8 cellular contexts compared by ENCODE assay signal in genomic region chr14:91835197-91835919, GRCh38. TPM values are rescaled to one million over a fixed set of nuclear protein-coding genes. Genes with fewer than 3 reads are reported as not detected.
DNase-seq lines count a peak whose midpoint lies in the region; ATAC-seq and TF ChIP-seq lines count a peak whose summit lies in the region.

No MANE protein-coding gene starts in this region.

- no peak for TF ChIP-seq EP300 in stomach (IDR thresholded peaks at IDR 0.05)

- no peak overlapping the region for H3K27ac ChIP-seq in iPS DF 6.9 (ENCODE audit: low read length)
- peak overlapping the region; percentile 88 to 96 (median 92) for H3K27ac ChIP-seq in stomach

- peaks cover 5% of the 10 kb centered on the region for H3K36me3 Mint-ChIP-seq in T-helper 17 cell (ENCODE audit: low read depth)

- no peaks in the 10 kb centered on the region for H3K27me3 Mint-ChIP-seq in T-helper 17 cell

- no peak for TF ChIP-seq CTCF in stomach (IDR thresholded peaks at IDR 0.05)

- no peak for DNase-seq in H7
- peak in 2 of 3 donors; percentile 10 to 13 for DNase-seq in T-helper 17 cell
- no peak for DNase-seq in iPS DF 6.9 (ENCODE audit: low read depth, low spot score)
- peak; percentile 34 for DNase-seq in stomach
- DNase-seq in iPS-NIHi7 (ENCODE audit: extremely low spot score) = no peak
- no peak for DNase-seq in NCI-H446 treated with DMSO at 0.1 percent for 48 hours (lab: John Stamatoyannopoulos, UW)

- peak overlapping the region; percentile 91 for H3K4me3 Mint-ChIP-seq in T-helper 17 cell

- H3K4me1 Mint-ChIP-seq in T-helper 17 cell = peaks cover 41% of the 10 kb centered on the region

- intact Hi-C loops in stomach (cut with DNase I; ENCODE audit: low total_unique reads) = no loop called here

- WGBS in iPS DF 6.9 (ENCODE audit: insufficient coverage, insufficient read length) = no CpG with 5 or more reads among the region's 19 CpGs
- 4 to 24% (median 4%) methylated on average over 5 to 19 of the region's 19 CpGs for WGBS in stomach, 5 donors

- no peaks in the 10 kb centered on the region for H3K4me1 ChIP-seq in iPS DF 6.9 (ENCODE audit: control insufficient read depth, insufficient read depth, low read length)
- peaks cover 17 to 56% (median 30%) of the 10 kb centered on the region in 4 donors for H3K4me1 ChIP-seq in stomach

- no peaks in the 10 kb centered on the region for H3K36me3 ChIP-seq in H7 (replicated peaks; ENCODE audit: control insufficient read depth, insufficient read depth, low read length)
- H3K36me3 ChIP-seq in iPS DF 6.9 (ENCODE audit: control insufficient read depth, insufficient read depth, low read length) = no peaks in the 10 kb centered on the region
- H3K36me3 ChIP-seq in stomach = no peaks in the 10 kb centered on the region

- ATAC-seq in T-helper 17 cell = peak; percentile 14
- ATAC-seq in activated CD4-positive, CD25-positive, alpha-beta regulatory T cell treated with anti-CD3 and anti-CD28 coated beads, Interleukin-2, amount 50 U/mL, for 24 hours = no peak

- H3K27ac Mint-ChIP-seq in T-helper 17 cell = peak overlapping the region; percentile 47

- H3K9me3 ChIP-seq in T-helper 17 cell (ENCODE audit: control insufficient read depth, low read length, poor library complexity, severe bottlenecking) (no peaks in the 10 kb centered on the region), iPS DF 6.9 (ENCODE audit: control insufficient read depth, insufficient read depth, low read length) (no peaks in the 10 kb centered on the region), stomach (no peaks in the 10 kb centered on the region)

- H3K27me3 ChIP-seq in H7 (ENCODE audit: control insufficient read depth, insufficient read depth, low read length) = peaks cover 27% of the 10 kb centered on the region
- no peaks in the 10 kb centered on the region for H3K27me3 ChIP-seq in iPS DF 6.9 (ENCODE audit: control insufficient read depth, insufficient read depth, low read length)
- H3K27me3 ChIP-seq in stomach = peaks cover 0 to 25% (median 0%) of the 10 kb centered on the region in 3 donors

- peak overlapping the region; percentile 94; the same call in 1 of the 2 replicates for H3K4me3 ChIP-seq in GM08714 (ENCODE audit: low read length)
- peak overlapping the region; percentile 75 for H3K4me3 ChIP-seq in H7 (ENCODE audit: insufficient read depth, low read depth, low read length)
- H3K4me3 ChIP-seq in iPS DF 6.9 (ENCODE audit: low read length) = peak overlapping the region; percentile 95; the same call in 1 of the 2 replicates
- H3K4me3 ChIP-seq in stomach = peak overlapping the region; percentile 55 to 80 (median 70)

- TF ChIP-seq POLR2A in stomach (IDR thresholded peaks at IDR 0.05) = no peak

RNA-seq across cellular contexts. Expression of gene TC2N, which starts 32.0 kb away (rescaled TPM):
- total RNA-seq in H7 (2014; rRNA removed; shearing (Covaris generic)) = 6.7 and 11.5 TPM in 2 replicates
- total RNA-seq in T-helper 17 cell (100 to 1,000 TPM; 178 to 214 TPM), stomach (100 to 1,000 TPM in 3 of 5 donors, 10 to 100 TPM in 2; 66.6 to 162 (median 106) TPM)
- polyA plus RNA-seq in stomach = 10 to 100 TPM; 15.6 to 34.2 (median 19.7) TPM

Comparison
In these comparisons a context has a peak if more than half of its experiments do, and no peak if none do; other contexts are left out.
1. DNase-seq: peak in T-helper 17 cell (2 of 3) and stomach (single experiment); none in H7 (single experiment), iPS DF 6.9 (single experiment), iPS-NIHi7 (single experiment) and NCI-H446 treated with DMSO at 0.1 percent for 48 hours (single experiment).
2. Peak in every context shown above with its lines, with median percentiles within 50 percentile points of each other: H3K4me3 ChIP-seq.